Comparison of ENCODE assay signal across 4 cellular contexts in genomic region chr2:131321344-131321743, GRCh38. TPM values are rescaled to one million over a fixed set of nuclear protein-coding genes. Genes with fewer than 3 reads are reported as not detected.
"Had no signal": no experiment of that assay in that cellular context is flagged by ENCODE, and none has a peak within 500 bp of the region (broad histone marks: within the 10 kb centered on the region; RNA-seq: fewer than 3 reads in every experiment).

No MANE protein-coding gene starts in this region.

RNA-seq across cellular contexts. Expression of gene RAB6D, which starts 42.6 kb away (rescaled TPM):
- total RNA-seq: GM23248, GM23338, H4, H9 had no signal
